In genomic region chr11:62839050-62840015, GRCh38 we compare ENCODE assay signal across 1 cellular context.
TF ChIP-seq lines count a peak whose summit lies in the region.

Gene WDR74, minus strand, starts transcription at chr11:62839590. Its CDS starts 20 bp downstream, at chr11:62839570.

TF ChIP-seq in HepG2, 621 proteins besides CTCF, POLR2A, EP300 and RAD21 (continued from another document and continues in another):
- TF ChIP-seq MTA1 (CRISPR knock-in tag; IDR thresholded peaks at IDR 0.05; ENCODE audit: borderline replicate concordance) (peak; percentile 71; the same call in 1 of the 2 replicates), ZNF44 (CRISPR knock-in tag; IDR thresholded peaks at IDR 0.05) (no peak), PITX1 (CRISPR knock-in tag; IDR thresholded peaks at IDR 0.05) (peak; percentile 75), TP53 (CRISPR knock-in tag; conservative IDR thresholded peaks at IDR 0.05) (no peak; the same call in 1 of the 2 replicates), CHD4 (IDR thresholded peaks at IDR 0.05; ENCODE audit: borderline replicate concordance, low read length) (no peak), ZNF30 (CRISPR knock-in tag; IDR thresholded peaks at IDR 0.05) (no peak), ZNF850 (CRISPR knock-in tag; conservative IDR thresholded peaks at IDR 0.05) (no peak), PRDM4 (CRISPR knock-in tag; IDR thresholded peaks at IDR 0.05; ENCODE audit: borderline replicate concordance) (no peak), HHEX (CRISPR knock-in tag; IDR thresholded peaks at IDR 0.05) (no peak), GATAD1 (CRISPR knock-in tag; IDR thresholded peaks at IDR 0.05) (peak; percentile 100), KDM6A (CRISPR knock-in tag; IDR thresholded peaks at IDR 0.05; ENCODE audit: low read depth) (no peak), KAT2B (IDR thresholded peaks at IDR 0.05; ENCODE audit: borderline replicate concordance, low read depth, low read length) (no peak), CENPBD1 (CRISPR knock-in tag; IDR thresholded peaks at IDR 0.05; ENCODE audit: borderline replicate concordance, low read depth) (peak; percentile 77; the same call in 1 of the 2 replicates), XRCC5 (optimal IDR thresholded peaks at IDR 0.05; ENCODE audit: low read length) (peak; percentile 54), IRX3 (CRISPR knock-in tag; IDR thresholded peaks at IDR 0.05; ENCODE audit: borderline replicate concordance, low read depth) (no peak), RARA (CRISPR knock-in tag; IDR thresholded peaks at IDR 0.05) (peak; percentile 39; the same call in 1 of the 2 replicates), ZNF414 (CRISPR knock-in tag; IDR thresholded peaks at IDR 0.05) (no peak; the same call in 1 of the 2 replicates), ZNF232 (CRISPR knock-in tag; IDR thresholded peaks at IDR 0.05; ENCODE audit: borderline replicate concordance) (no peak), NR1H2 (CRISPR knock-in tag; IDR thresholded peaks at IDR 0.05; ENCODE audit: borderline replicate concordance, low read depth) (0 out of 2 replicates have a peak, but pooled peaks have one; percentile 72), REXO4 (CRISPR knock-in tag; IDR thresholded peaks at IDR 0.05; ENCODE audit: borderline replicate concordance) (no peak)
- TF ChIP-seq, protein P1, sequence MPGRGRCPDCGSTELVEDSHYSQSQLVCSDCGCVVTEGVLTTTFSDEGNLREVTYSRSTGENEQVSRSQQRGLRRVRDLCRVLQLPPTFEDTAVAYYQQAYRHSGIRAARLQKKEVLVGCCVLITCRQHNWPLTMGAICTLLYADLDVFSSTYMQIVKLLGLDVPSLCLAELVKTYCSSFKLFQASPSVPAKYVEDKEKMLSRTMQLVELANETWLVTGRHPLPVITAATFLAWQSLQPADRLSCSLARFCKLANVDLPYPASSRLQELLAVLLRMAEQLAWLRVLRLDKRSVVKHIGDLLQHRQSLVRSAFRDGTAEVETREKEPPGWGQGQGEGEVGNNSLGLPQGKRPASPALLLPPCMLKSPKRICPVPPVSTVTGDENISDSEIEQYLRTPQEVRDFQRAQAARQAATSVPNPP (CRISPR knock-in tag; IDR thresholded peaks at IDR 0.05) = peak; percentile 76; the same call in 1 of the 2 replicates
- TF ChIP-seq, protein P2, sequence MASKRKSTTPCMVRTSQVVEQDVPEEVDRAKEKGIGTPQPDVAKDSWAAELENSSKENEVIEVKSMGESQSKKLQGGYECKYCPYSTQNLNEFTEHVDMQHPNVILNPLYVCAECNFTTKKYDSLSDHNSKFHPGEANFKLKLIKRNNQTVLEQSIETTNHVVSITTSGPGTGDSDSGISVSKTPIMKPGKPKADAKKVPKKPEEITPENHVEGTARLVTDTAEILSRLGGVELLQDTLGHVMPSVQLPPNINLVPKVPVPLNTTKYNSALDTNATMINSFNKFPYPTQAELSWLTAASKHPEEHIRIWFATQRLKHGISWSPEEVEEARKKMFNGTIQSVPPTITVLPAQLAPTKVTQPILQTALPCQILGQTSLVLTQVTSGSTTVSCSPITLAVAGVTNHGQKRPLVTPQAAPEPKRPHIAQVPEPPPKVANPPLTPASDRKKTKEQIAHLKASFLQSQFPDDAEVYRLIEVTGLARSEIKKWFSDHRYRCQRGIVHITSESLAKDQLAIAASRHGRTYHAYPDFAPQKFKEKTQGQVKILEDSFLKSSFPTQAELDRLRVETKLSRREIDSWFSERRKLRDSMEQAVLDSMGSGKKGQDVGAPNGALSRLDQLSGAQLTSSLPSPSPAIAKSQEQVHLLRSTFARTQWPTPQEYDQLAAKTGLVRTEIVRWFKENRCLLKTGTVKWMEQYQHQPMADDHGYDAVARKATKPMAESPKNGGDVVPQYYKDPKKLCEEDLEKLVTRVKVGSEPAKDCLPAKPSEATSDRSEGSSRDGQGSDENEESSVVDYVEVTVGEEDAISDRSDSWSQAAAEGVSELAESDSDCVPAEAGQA (IDR thresholded peaks at IDR 0.05; ENCODE audit: low read depth) = peak; percentile 97
- TF ChIP-seq, protein P2 (CRISPR knock-in tag; IDR thresholded peaks at IDR 0.05; ENCODE audit: borderline replicate concordance) = no peak
- TF ChIP-seq, protein P3, sequence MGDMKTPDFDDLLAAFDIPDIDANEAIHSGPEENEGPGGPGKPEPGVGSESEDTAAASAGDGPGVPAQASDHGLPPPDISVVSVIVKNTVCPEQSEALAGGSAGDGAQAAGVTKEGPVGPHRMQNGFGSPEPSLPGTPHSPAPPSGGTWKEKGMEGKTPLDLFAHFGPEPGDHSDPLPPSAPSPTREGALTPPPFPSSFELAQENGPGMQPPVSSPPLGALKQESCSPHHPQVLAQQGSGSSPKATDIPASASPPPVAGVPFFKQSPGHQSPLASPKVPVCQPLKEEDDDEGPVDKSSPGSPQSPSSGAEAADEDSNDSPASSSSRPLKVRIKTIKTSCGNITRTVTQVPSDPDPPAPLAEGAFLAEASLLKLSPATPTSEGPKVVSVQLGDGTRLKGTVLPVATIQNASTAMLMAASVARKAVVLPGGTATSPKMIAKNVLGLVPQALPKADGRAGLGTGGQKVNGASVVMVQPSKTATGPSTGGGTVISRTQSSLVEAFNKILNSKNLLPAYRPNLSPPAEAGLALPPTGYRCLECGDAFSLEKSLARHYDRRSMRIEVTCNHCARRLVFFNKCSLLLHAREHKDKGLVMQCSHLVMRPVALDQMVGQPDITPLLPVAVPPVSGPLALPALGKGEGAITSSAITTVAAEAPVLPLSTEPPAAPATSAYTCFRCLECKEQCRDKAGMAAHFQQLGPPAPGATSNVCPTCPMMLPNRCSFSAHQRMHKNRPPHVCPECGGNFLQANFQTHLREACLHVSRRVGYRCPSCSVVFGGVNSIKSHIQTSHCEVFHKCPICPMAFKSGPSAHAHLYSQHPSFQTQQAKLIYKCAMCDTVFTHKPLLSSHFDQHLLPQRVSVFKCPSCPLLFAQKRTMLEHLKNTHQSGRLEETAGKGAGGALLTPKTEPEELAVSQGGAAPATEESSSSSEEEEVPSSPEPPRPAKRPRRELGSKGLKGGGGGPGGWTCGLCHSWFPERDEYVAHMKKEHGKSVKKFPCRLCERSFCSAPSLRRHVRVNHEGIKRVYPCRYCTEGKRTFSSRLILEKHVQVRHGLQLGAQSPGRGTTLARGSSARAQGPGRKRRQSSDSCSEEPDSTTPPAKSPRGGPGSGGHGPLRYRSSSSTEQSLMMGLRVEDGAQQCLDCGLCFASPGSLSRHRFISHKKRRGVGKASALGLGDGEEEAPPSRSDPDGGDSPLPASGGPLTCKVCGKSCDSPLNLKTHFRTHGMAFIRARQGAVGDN (CRISPR knock-in tag; IDR thresholded peaks at IDR 0.05) = peak; percentile 91
- TF ChIP-seq, protein P4, sequence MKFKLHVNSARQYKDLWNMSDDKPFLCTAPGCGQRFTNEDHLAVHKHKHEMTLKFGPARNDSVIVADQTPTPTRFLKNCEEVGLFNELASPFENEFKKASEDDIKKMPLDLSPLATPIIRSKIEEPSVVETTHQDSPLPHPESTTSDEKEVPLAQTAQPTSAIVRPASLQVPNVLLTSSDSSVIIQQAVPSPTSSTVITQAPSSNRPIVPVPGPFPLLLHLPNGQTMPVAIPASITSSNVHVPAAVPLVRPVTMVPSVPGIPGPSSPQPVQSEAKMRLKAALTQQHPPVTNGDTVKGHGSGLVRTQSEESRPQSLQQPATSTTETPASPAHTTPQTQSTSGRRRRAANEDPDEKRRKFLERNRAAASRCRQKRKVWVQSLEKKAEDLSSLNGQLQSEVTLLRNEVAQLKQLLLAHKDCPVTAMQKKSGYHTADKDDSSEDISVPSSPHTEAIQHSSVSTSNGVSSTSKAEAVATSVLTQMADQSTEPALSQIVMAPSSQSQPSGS (CRISPR knock-in tag; IDR thresholded peaks at IDR 0.05) = peak; percentile 56; the same call in 1 of the 2 replicates
- TF ChIP-seq, protein P5, sequence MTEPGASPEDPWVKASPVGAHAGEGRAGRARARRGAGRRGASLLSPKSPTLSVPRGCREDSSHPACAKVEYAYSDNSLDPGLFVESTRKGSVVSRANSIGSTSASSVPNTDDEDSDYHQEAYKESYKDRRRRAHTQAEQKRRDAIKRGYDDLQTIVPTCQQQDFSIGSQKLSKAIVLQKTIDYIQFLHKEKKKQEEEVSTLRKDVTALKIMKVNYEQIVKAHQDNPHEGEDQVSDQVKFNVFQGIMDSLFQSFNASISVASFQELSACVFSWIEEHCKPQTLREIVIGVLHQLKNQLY (CRISPR knock-in tag; IDR thresholded peaks at IDR 0.05) = peak; percentile 63; the same call in 1 of the 2 replicates
- TF ChIP-seq, protein P6, sequence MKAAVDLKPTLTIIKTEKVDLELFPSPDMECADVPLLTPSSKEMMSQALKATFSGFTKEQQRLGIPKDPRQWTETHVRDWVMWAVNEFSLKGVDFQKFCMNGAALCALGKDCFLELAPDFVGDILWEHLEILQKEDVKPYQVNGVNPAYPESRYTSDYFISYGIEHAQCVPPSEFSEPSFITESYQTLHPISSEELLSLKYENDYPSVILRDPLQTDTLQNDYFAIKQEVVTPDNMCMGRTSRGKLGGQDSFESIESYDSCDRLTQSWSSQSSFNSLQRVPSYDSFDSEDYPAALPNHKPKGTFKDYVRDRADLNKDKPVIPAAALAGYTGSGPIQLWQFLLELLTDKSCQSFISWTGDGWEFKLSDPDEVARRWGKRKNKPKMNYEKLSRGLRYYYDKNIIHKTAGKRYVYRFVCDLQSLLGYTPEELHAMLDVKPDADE (CRISPR knock-in tag; IDR thresholded peaks at IDR 0.05) = no peak
- TF ChIP-seq, protein P7, sequence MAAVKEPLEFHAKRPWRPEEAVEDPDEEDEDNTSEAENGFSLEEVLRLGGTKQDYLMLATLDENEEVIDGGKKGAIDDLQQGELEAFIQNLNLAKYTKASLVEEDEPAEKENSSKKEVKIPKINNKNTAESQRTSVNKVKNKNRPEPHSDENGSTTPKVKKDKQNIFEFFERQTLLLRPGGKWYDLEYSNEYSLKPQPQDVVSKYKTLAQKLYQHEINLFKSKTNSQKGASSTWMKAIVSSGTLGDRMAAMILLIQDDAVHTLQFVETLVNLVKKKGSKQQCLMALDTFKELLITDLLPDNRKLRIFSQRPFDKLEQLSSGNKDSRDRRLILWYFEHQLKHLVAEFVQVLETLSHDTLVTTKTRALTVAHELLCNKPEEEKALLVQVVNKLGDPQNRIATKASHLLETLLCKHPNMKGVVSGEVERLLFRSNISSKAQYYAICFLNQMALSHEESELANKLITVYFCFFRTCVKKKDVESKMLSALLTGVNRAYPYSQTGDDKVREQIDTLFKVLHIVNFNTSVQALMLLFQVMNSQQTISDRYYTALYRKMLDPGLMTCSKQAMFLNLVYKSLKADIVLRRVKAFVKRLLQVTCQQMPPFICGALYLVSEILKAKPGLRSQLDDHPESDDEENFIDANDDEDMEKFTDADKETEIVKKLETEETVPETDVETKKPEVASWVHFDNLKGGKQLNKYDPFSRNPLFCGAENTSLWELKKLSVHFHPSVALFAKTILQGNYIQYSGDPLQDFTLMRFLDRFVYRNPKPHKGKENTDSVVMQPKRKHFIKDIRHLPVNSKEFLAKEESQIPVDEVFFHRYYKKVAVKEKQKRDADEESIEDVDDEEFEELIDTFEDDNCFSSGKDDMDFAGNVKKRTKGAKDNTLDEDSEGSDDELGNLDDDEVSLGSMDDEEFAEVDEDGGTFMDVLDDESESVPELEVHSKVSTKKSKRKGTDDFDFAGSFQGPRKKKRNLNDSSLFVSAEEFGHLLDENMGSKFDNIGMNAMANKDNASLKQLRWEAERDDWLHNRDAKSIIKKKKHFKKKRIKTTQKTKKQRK (IDR thresholded peaks at IDR 0.05; ENCODE audit: low read length) = no peak
